Comparison of ENCODE assay signal across 3 cellular contexts in genomic region chr13:110947338-110947737, GRCh38. TPM values are rescaled to one million over a fixed set of nuclear protein-coding genes. Genes with fewer than 3 reads are reported as not detected.
DNase-seq lines count a peak whose midpoint lies in the region; ATAC-seq, FAIRE-seq and TF ChIP-seq lines count a peak whose summit lies in the region.
"Not testable (repeated sequence)": the region's sequence is repeated elsewhere in the genome, so short reads cannot be mapped to it uniquely, and the experiment has no call there.

No MANE protein-coding gene starts in this region.

- not testable (repeated sequence) for H3K4me1 ChIP-seq in upper lobe of right lung

- not testable (repeated sequence) for H3K4me3 ChIP-seq in upper lobe of right lung

- ATAC-seq in upper lobe of right lung = peak; percentile 18

- H3K27me3 ChIP-seq in upper lobe of right lung = not testable (repeated sequence)

- not testable (repeated sequence) for TF ChIP-seq POLR2A in GM12891 (IDR thresholded peaks at IDR 0.05; ENCODE audit: low read depth, low read length)

- H3K27ac ChIP-seq in upper lobe of right lung = not testable (repeated sequence)

- FAIRE-seq in GM12891 (lab: Jason Lieb, UNC) = peak; percentile 52
- FAIRE-seq in HTR-8/SVneo (lab: Jason Lieb, UNC) = peak; percentile 52

- DNase-seq in GM12891 (ENCODE audit: insufficient read length, low spot score); HTR-8/SVneo (ENCODE audit: insufficient read length, low spot score); upper lobe of right lung: not testable (repeated sequence)

- intact Hi-C loops in upper lobe of right lung (cut with DNase I) = not testable (repeated sequence)

- not testable (repeated sequence) for H3K9me3 ChIP-seq in upper lobe of right lung

- not testable (repeated sequence) for H3K36me3 ChIP-seq in upper lobe of right lung

- not testable (repeated sequence) for TF ChIP-seq CTCF in upper lobe of right lung (IDR thresholded peaks at IDR 0.05)

RNA-seq across cellular contexts. Expression of gene ANKRD10, which starts 32.5 kb away (rescaled TPM):
- polyA plus RNA-seq in GM12891 (2012; ENCODE audit: low read depth, missing spikeins) = 52.8 TPM
- 134 TPM for total RNA-seq in upper lobe of right lung
